In the genomic region with DNA sequence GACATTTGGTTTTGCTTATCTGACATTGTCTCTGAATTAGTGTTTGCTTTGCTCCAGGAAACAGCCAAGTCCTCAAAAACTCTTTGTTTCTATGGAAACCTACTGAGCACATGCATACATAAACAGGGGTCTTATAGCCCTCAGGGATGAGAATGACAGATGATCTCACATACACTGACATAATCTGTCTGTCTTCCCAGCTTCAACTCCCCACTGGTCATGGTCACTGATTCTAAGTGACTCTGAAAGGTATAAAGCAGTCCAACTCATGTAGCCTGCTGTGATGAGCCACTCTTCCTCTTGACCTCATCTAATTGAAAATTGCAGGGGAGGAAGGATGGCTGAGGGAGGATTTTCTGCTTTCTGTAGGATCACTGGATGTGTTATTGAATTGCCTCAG, we compare ENCODE assay signal across 22 cellular contexts. TPM values are rescaled to one million over a fixed set of nuclear protein-coding genes. Genes with fewer than 3 reads are reported as not detected.
DNase-seq lines count a peak whose midpoint lies in the region; ATAC-seq and TF ChIP-seq lines count a peak whose summit lies in the region.
"Had no signal": no experiment of that assay in that cellular context is flagged by ENCODE, and none has a peak within 500 bp of the region (broad histone marks: within the 10 kb centered on the region; RNA-seq: fewer than 3 reads in every experiment).

No MANE protein-coding gene starts in this region.

- H3K36me3 ChIP-seq in PC-9 (ENCODE audit: low read depth): no peaks in the 10 kb centered on the region
- H3K36me3 ChIP-seq: ovary had no signal

- POLR2A ChIA-PET in HEK293T (lab: Yijun Ruan, JAX) (interaction anchor here (1.5 to 4.4 kb wide), 2 partner anchors 9 to 13 kb away, joined by 3 to 44 read pairs; a partner anchor contains a TSS), PC-9 (lab: Charles Lee; ENCODE audit: unreplicated experiment) (no interaction called here)

- no peaks in the 10 kb centered on the region for H4K20me1 ChIP-seq in PC-9 (ENCODE audit: insufficient read depth)

- 0 out of 2 replicates have a peak, but pooled peaks cover 4% of the 10 kb centered on the region for H3K79me2 ChIP-seq in PC-9 (ENCODE audit: low read depth)

- CTCF ChIA-PET in HEK293T (lab: Yijun Ruan, JAX) (interaction anchor here (2.4 kb wide), 1 partner anchor 33 kb away, joined by 9 read pairs; no protein-coding TSS in a partner anchor), PC-9 (lab: Charles Lee) (no interaction called here)

- H3K9me2 ChIP-seq in PC-9 (ENCODE audit: insufficient read depth): no peaks in the 10 kb centered on the region

- no peaks in the 10 kb centered on the region for H3F3A ChIP-seq in PC-9 (ENCODE audit: insufficient read depth, low read depth)

- H3K4me3 Mint-ChIP-seq in osteocyte (ENCODE audit: unreplicated experiment): no peak overlapping the region
- H3K4me3 Mint-ChIP-seq in stimulated activated naive CD8-positive, alpha-beta T cell treated with anti-CD3 and anti-CD28 coated beads, Interleukin-15, amount 100 ng/mL, for 72 hours: no peak overlapping the region
- H3K4me3 Mint-ChIP-seq: activated B cell treated with CpG ODN at 0.5 μM for 24 hours; CD4-positive, alpha-beta T cell; dendritic cell treated with granulocyte-macrophage colony-stimulating factor and Interleukin-4, amounts not matched to agents 40 ng/mL and 50 ng/mL, for 4 days; stimulated activated naive CD8-positive, alpha-beta T cell treated with anti-CD3 and anti-CD28 coated beads, Interleukin-15, Interleukin-2, amounts not matched to agents 100 ng/mL and 50 ng/mL, for 24 hours had no signal

- no peaks in the 10 kb centered on the region for H3K27me3 ChIP-seq in PC-9 (ENCODE audit: insufficient read depth, low read depth)
- H3K27me3 ChIP-seq: ovary, right lobe of liver, thyroid gland had no signal

- no TSS peak for BruUV-seq in PC-9 (replicated peaks; lab: Mats Ljungman, UMichigan)

- peaks cover 26% of the 10 kb centered on the region for H3K36me3 Mint-ChIP-seq in osteocyte (ENCODE audit: unreplicated experiment)

- no peak overlapping the region for H2AFZ ChIP-seq in PC-9

- DNase-seq in HEK293T (ENCODE audit: extremely low spot score) (peak; percentile 23), NCI-H2227 (lab: John Stamatoyannopoulos, UW; ENCODE audit: unreplicated experiment) (peak; percentile 92), glomerular visceral epithelial cell (ENCODE audit: extremely low spot score) (peak; percentile 28), osteocyte (ENCODE audit: extremely low spot score, unreplicated experiment) (no peak), ecto neural progenitor cell (ENCODE audit: low spot score) (no peak), PC-9 (no peak)
- DNase-seq in stimulated activated naive CD8-positive, alpha-beta T cell treated with anti-CD3 and anti-CD28 coated beads, Interleukin-15, amount 100 ng/mL, for 72 hours: no peak
- DNase-seq: activated B cell treated with CpG ODN at 0.5 μM for 24 hours; activated CD4-positive, alpha-beta T cell treated with anti-CD3 and anti-CD28 coated beads, Interleukin-2, amount 50 U/mL, for 4 hours; aorta; caudate nucleus; CD4-positive, alpha-beta T cell; IMR-90; mammary epithelial cell; NCI-H1092 treated with DMSO at 0.1 percent for 48 hours; NCI-H524; ovary; right lobe of liver; thyroid gland had no signal

- H3K4me3 ChIP-seq in PC-9: no peak overlapping the region
- H3K4me3 ChIP-seq: ovary, right lobe of liver, thyroid gland had no signal

- no peaks in the 10 kb centered on the region for H3K27me3 Mint-ChIP-seq in osteocyte (ENCODE audit: unreplicated experiment)
- no peaks in the 10 kb centered on the region for H3K27me3 Mint-ChIP-seq in stimulated activated naive CD8-positive, alpha-beta T cell treated with anti-CD3 and anti-CD28 coated beads, Interleukin-15, amount 100 ng/mL, for 72 hours
- H3K27me3 Mint-ChIP-seq: activated B cell treated with CpG ODN at 0.5 μM for 24 hours; CD4-positive, alpha-beta T cell; dendritic cell treated with granulocyte-macrophage colony-stimulating factor and Interleukin-4, amounts not matched to agents 40 ng/mL and 50 ng/mL, for 4 days; stimulated activated naive CD8-positive, alpha-beta T cell treated with anti-CD3 and anti-CD28 coated beads, Interleukin-15, Interleukin-2, amounts not matched to agents 100 ng/mL and 50 ng/mL, for 24 hours had no signal

- H3K4me1 Mint-ChIP-seq in osteocyte (ENCODE audit: unreplicated experiment): no peaks in the 10 kb centered on the region
- H3K4me1 Mint-ChIP-seq in stimulated activated naive CD8-positive, alpha-beta T cell treated with anti-CD3 and anti-CD28 coated beads, Interleukin-15, amount 100 ng/mL, for 72 hours: no peaks in the 10 kb centered on the region
- H3K4me1 Mint-ChIP-seq: activated B cell treated with CpG ODN at 0.5 μM for 24 hours had no signal

- H3K27ac Mint-ChIP-seq in osteocyte (ENCODE audit: unreplicated experiment): peak overlapping the region; percentile 41
- peak overlapping the region in 1 of 2 donors; percentile 57 for H3K27ac Mint-ChIP-seq in stimulated activated naive CD8-positive, alpha-beta T cell treated with anti-CD3 and anti-CD28 coated beads, Interleukin-15, amount 100 ng/mL, for 72 hours
- H3K27ac Mint-ChIP-seq: activated B cell treated with CpG ODN at 0.5 μM for 24 hours; CD4-positive, alpha-beta T cell; dendritic cell treated with granulocyte-macrophage colony-stimulating factor and Interleukin-4, amounts not matched to agents 40 ng/mL and 50 ng/mL, for 4 days; stimulated activated naive CD8-positive, alpha-beta T cell treated with anti-CD3 and anti-CD28 coated beads, Interleukin-15, Interleukin-2, amounts not matched to agents 100 ng/mL and 50 ng/mL, for 24 hours had no signal

- ATAC-seq in stimulated activated naive CD8-positive, alpha-beta T cell treated with anti-CD3 and anti-CD28 coated beads, Interleukin-15, amount 100 ng/mL, for 72 hours: no peak
- ATAC-seq: activated naive CD4-positive, alpha-beta T cell treated with anti-CD3 and anti-CD28 coated beads, Interleukin-2, amount 50 U/mL, for 72 hours; right lobe of liver had no signal

- H3K4me2 ChIP-seq in PC-9: no peak overlapping the region

- no peak overlapping the region for H3K27ac ChIP-seq in PC-9
- H3K27ac ChIP-seq: ovary, right lobe of liver, thyroid gland had no signal

- TF ChIP-seq CTCF in osteocyte (IDR thresholded peaks at IDR 0.05): no peak
- no peak for TF ChIP-seq CTCF in PC-9 (conservative IDR thresholded peaks at IDR 0.05)

- no peaks in the 10 kb centered on the region for H3K4me1 ChIP-seq in PC-9 (replicated peaks; ENCODE audit: insufficient read depth)
- H3K4me1 ChIP-seq: right lobe of liver, thyroid gland had no signal

- H3K9me3 Mint-ChIP-seq in osteocyte (ENCODE audit: unreplicated experiment): no peaks in the 10 kb centered on the region
- H3K9me3 Mint-ChIP-seq in stimulated activated naive CD8-positive, alpha-beta T cell treated with anti-CD3 and anti-CD28 coated beads, Interleukin-15, amount 100 ng/mL, for 72 hours: no peaks in the 10 kb centered on the region
- H3K9me3 Mint-ChIP-seq: activated B cell treated with CpG ODN at 0.5 μM for 24 hours; activated naive CD4-positive, alpha-beta T cell treated with anti-CD3 and anti-CD28 coated beads, Interleukin-2, amount 50 U/mL, for 72 hours; CD4-positive, alpha-beta T cell; dendritic cell treated with granulocyte-macrophage colony-stimulating factor and Interleukin-4, amounts not matched to agents 40 ng/mL and 50 ng/mL, for 4 days; stimulated activated naive CD8-positive, alpha-beta T cell treated with anti-CD3 and anti-CD28 coated beads, Interleukin-15, Interleukin-2, amounts not matched to agents 100 ng/mL and 50 ng/mL, for 24 hours had no signal

- no peaks in the 10 kb centered on the region for H3K9me3 ChIP-seq in PC-9 (ENCODE audit: insufficient read depth, low read depth)
- H3K9me3 ChIP-seq: ovary, right lobe of liver, thyroid gland had no signal

- intact Hi-C loops in PC-9 (cut with micrococcal nuclease; ENCODE audit: unreplicated experiment): no loop called here

TF ChIP-seq in HEK293T, 16 proteins besides CTCF, POLR2A, EP300 and RAD21:
- TF ChIP-seq FOXK2 (IDR thresholded peaks at IDR 0.05) (no peak), L3MBTL2 (conservative IDR thresholded peaks at IDR 0.05) (no peak), ARNT (IDR thresholded peaks at IDR 0.05) (no peak), ELF4 (IDR thresholded peaks at IDR 0.05) (no peak), FOXM1 (IDR thresholded peaks at IDR 0.05; ENCODE audit: borderline replicate concordance) (no peak), SUZ12 (IDR thresholded peaks at IDR 0.05) (no peak), BHLHE40 (IDR thresholded peaks at IDR 0.05; ENCODE audit: borderline replicate concordance) (no peak), HDGF (IDR thresholded peaks at IDR 0.05; ENCODE audit: borderline replicate concordance) (no peak), LEF1 (IDR thresholded peaks at IDR 0.05; ENCODE audit: borderline replicate concordance) (no peak), SP1 (IDR thresholded peaks at IDR 0.05) (no peak), FOXA1 (IDR thresholded peaks at IDR 0.05) (no peak), TARDBP (IDR thresholded peaks at IDR 0.05) (no peak), CTBP1 (IDR thresholded peaks at IDR 0.05; ENCODE audit: borderline replicate concordance) (peak; percentile 80; the same call in 1 of the 2 replicates), NFRKB (IDR thresholded peaks at IDR 0.05) (no peak), ZNF384 (IDR thresholded peaks at IDR 0.05) (peak; percentile 36; the same call in 1 of the 2 replicates)
- TF ChIP-seq, protein P1, sequence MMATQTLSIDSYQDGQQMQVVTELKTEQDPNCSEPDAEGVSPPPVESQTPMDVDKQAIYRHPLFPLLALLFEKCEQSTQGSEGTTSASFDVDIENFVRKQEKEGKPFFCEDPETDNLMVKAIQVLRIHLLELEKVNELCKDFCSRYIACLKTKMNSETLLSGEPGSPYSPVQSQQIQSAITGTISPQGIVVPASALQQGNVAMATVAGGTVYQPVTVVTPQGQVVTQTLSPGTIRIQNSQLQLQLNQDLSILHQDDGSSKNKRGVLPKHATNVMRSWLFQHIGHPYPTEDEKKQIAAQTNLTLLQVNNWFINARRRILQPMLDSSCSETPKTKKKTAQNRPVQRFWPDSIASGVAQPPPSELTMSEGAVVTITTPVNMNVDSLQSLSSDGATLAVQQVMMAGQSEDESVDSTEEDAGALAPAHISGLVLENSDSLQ (IDR thresholded peaks at IDR 0.05): peak; percentile 85
TF ChIP-seq in HEK293T: peak in this region for 3.

RNA-seq across cellular contexts. Expression of a gene that starts 12.6 kb away (rescaled TPM):
- 22.1 and 26.8 TPM in 2 replicates for total RNA-seq in osteocyte
- 14.7 and 16.5 TPM in 2 replicates for total RNA-seq in PC-9 (2021)

Comparison
In these comparisons a context has a peak if more than half of its experiments do, and no peak if none do; other contexts are left out.
1. DNase-seq: peak in HEK293T (single experiment), NCI-H2227 (single experiment) and glomerular visceral epithelial cell (single experiment); none in osteocyte (single experiment), ecto neural progenitor cell (single experiment), stimulated activated naive CD8-positive, alpha-beta T cell treated with anti-CD3 and anti-CD28 coated beads, Interleukin-15, amount 100 ng/mL, for 72 hours (0 of 2) and PC-9 (0 of 2).